Comparison of ENCODE assay signal across 22 cellular contexts in genomic region chr20:36105731-36106226, GRCh38. TPM values are rescaled to one million over a fixed set of nuclear protein-coding genes. Genes with fewer than 3 reads are reported as not detected.
A peak's percentile ranks its signal among the peaks of the same experiment; 100 is the strongest.
DNase-seq lines count a peak whose midpoint lies in the region; ATAC-seq, FAIRE-seq and TF ChIP-seq lines count a peak whose summit lies in the region.
"Had no signal": no experiment of that assay in that cellular context is flagged by ENCODE, and none has a peak within 500 bp of the region (broad histone marks: within the 10 kb centered on the region; RNA-seq: fewer than 3 reads in every experiment).

No MANE protein-coding gene starts in this region.

- H4K20me1 ChIP-seq in HepG2 (ENCODE audit: insufficient read depth, low read length), result no peaks in the 10 kb centered on the region

- H3K9ac ChIP-seq in HepG2 (ENCODE audit: insufficient read depth, low read depth, low read length), result no peak overlapping the region

- POLR2A ChIA-PET in HepG2 (lab: Yijun Ruan, JAX), result no interaction called here

- CTCF ChIA-PET in HepG2 (lab: Yijun Ruan, JAX; ENCODE audit: low intra/inter-chr PET ratio, low total read pairs), result no interaction called here

- no peak overlapping the region for H3K4me2 ChIP-seq in HepG2 (ENCODE audit: low read depth, low read length)

- TF ChIP-seq CTCF in HepG2 (CRISPR knock-in tag; IDR thresholded peaks at IDR 0.05) (peak; percentile 11; the same call in 1 of the 2 replicates), transverse colon (IDR thresholded peaks at IDR 0.05) (no peak)

- no peak overlapping the region for H3K27ac ChIP-seq in HepG2 (ENCODE audit: extremely low read length, insufficient read depth, low read length)
- H3K27ac ChIP-seq in transverse colon, result peak overlapping the region; percentile 71 to 83 (median 80)
- H3K27ac ChIP-seq: C4-2B, gastroesophageal sphincter, SK-N-MC, tibial artery had no signal

- in situ Hi-C loops in HepG2 (cut with HindIII; ENCODE audit: extremely low pct_ligation_motif_present, low pct_unique_long_range_greater_than_20kb) (no loop called here), transverse colon (cut with MboI; ENCODE audit: low pct_ligation_motif_present in 1 of 4, low pct_unique_long_range_greater_than_20kb in 1 of 4, low sequenced_read_pairs in 3 of 4) (no loop called here)

- peak; percentile 46 for DNase-seq in NCI-H2171 treated with DMSO at 0.1 percent for 48 hours (lab: John Stamatoyannopoulos, UW)
- DNase-seq in NCI-H2171 (lab: John Stamatoyannopoulos, UW), result no peak
- DNase-seq in RCC 7860 (ENCODE audit: low spot score), result peak; percentile 28
- no peak for DNase-seq in HepG2 (ENCODE audit: low spot score)
- peak; percentile 65 for DNase-seq in transverse colon
- DNase-seq in NOMO-1 (lab: John Stamatoyannopoulos, UW; ENCODE audit: unreplicated experiment in 2 of 2), result no peak
- DNase-seq in NCI-H510A (lab: John Stamatoyannopoulos, UW), result no peak
- no peak for DNase-seq in NCI-H1436 treated with DMSO at 0.1 percent for 48 hours (lab: John Stamatoyannopoulos, UW)
- DNase-seq: activated CD8-positive, alpha-beta memory T cell treated with anti-CD3 and anti-CD28 coated beads, Interleukin-2, amount 50 U/mL, for 48 hours; activated naive CD4-positive, alpha-beta T cell; KBM-7; midbrain; NCI-H1092 treated with DMSO at 0.1 percent for 48 hours; NCI-H446 treated with DMSO at 0.1 percent for 48 hours; stimulated activated CD4-positive, alpha-beta T cell treated with anti-CD3 and anti-CD28 coated beads, Interleukin-4, amount 100 ng/mL, for 24 hours; T1000; tibial artery had no signal

- H3K36me3 ChIP-seq in HepG2 (replicated peaks in 1 of 2; ENCODE audit: control insufficient read depth in 1 of 2, insufficient read depth in 2 of 2, low read length in 2 of 2) (no peaks in the 10 kb centered on the region), transverse colon (no peaks in the 10 kb centered on the region)
- H3K36me3 ChIP-seq: gastroesophageal sphincter, tibial artery had no signal

- no peak overlapping the region for H3K4me3 ChIP-seq in HepG2 (replicated peaks in 1 of 3; ENCODE audit: insufficient read depth in 1 of 3, low read depth in 2 of 3, low read length in 3 of 3)
- H3K4me3 ChIP-seq in transverse colon, result no peak overlapping the region
- H3K4me3 ChIP-seq: gastroesophageal sphincter, SK-N-MC, tibial artery had no signal

- no peak for TF ChIP-seq POLR2A in HepG2 (IDR thresholded peaks at IDR 0.05; ENCODE audit: insufficient read depth in 1 of 2, low read depth in 2 of 2, low read length in 2 of 2)
- no peak for TF ChIP-seq POLR2A in transverse colon (IDR thresholded peaks at IDR 0.05)

- intact Hi-C loops in HepG2 (cut with micrococcal nuclease; ENCODE audit: unreplicated experiment), result no loop called here
- intact Hi-C loops in transverse colon (cut with DNase I; ENCODE audit: low total_unique reads), result no loop called here

- TF ChIP-seq EP300 in HepG2 (IDR thresholded peaks at IDR 0.05; ENCODE audit: low read depth in 2 of 2, low read length in 2 of 2) (no peak), HepG2 (CRISPR knock-in tag; IDR thresholded peaks at IDR 0.05; ENCODE audit: borderline replicate concordance) (no peak), transverse colon (IDR thresholded peaks at IDR 0.05; ENCODE audit: low read depth) (no peak)

- no peaks in the 10 kb centered on the region for H3K9me3 ChIP-seq in HepG2 (ENCODE audit: low read length)
- H3K9me3 ChIP-seq in transverse colon, result no peaks in the 10 kb centered on the region
- H3K9me3 ChIP-seq: gastroesophageal sphincter, tibial artery had no signal

- H3K79me2 ChIP-seq in HepG2 (ENCODE audit: insufficient read depth, low read length), result no peaks in the 10 kb centered on the region

- BruUV-seq in HepG2 (replicated peaks; lab: Mats Ljungman, UMichigan), result no TSS peak

- ATAC-seq in HepG2, result peak; percentile 62
- ATAC-seq: gastroesophageal sphincter had no signal

- 0% methylated on average over 1 of the region's 1 CpG for WGBS in HepG2 (ENCODE audit: low lambda C conversion rate)
- 25% methylated on average over 1 of the region's 1 CpG; no CpG with 5 or more reads in 1 of the 2 donors for WGBS in transverse colon (ENCODE audit: low coverage in 1 of 2), 2 donors

- FAIRE-seq in RCC 7860 (lab: Jason Lieb, UNC) (peak; percentile 64), HepG2 (lab: Jason Lieb, UNC) (no peak)
- FAIRE-seq: A204.1, colon had no signal

- TF ChIP-seq RAD21 in HepG2 (CRISPR knock-in tag; IDR thresholded peaks at IDR 0.05), result no peak

- no peak overlapping the region for H2AFZ ChIP-seq in HepG2 (ENCODE audit: low read length)

- H3K27me3 ChIP-seq in HepG2 (ENCODE audit: control insufficient read depth in 1 of 2, insufficient read depth in 2 of 2, low read length in 2 of 2) (peaks cover under 1 to 4% of the 10 kb centered on the region in 2 experiments; a peak in 1 of 5 replicates), transverse colon (no peaks in the 10 kb centered on the region)
- H3K27me3 ChIP-seq: gastroesophageal sphincter, tibial artery had no signal

- H3K4me1 ChIP-seq in HepG2 (ENCODE audit: insufficient read depth, low read length) (peaks cover 36% of the 10 kb centered on the region), transverse colon (peaks cover 17 to 61% (median 30%) of the 10 kb centered on the region in 4 donors)
- H3K4me1 ChIP-seq: gastroesophageal sphincter had no signal

TF ChIP-seq in HepG2, 621 proteins besides CTCF, POLR2A, EP300 and RAD21 (continues in another document):
- TF ChIP-seq GZF1 (CRISPR knock-in tag; IDR thresholded peaks at IDR 0.05) (no peak), ZNF564 (CRISPR knock-in tag; IDR thresholded peaks at IDR 0.05) (no peak), JUNB (CRISPR knock-in tag; IDR thresholded peaks at IDR 0.05; ENCODE audit: borderline replicate concordance) (no peak), SPEN (CRISPR knock-in tag; IDR thresholded peaks at IDR 0.05; ENCODE audit: low read depth) (peak; percentile 24; the same call in 1 of the 2 replicates), ZBTB7B (CRISPR knock-in tag; IDR thresholded peaks at IDR 0.05) (no peak), ZNF263 (CRISPR knock-in tag; IDR thresholded peaks at IDR 0.05) (peak; percentile 82), ZNF629 (CRISPR knock-in tag; conservative IDR thresholded peaks at IDR 0.05) (no peak), EED (CRISPR knock-in tag; IDR thresholded peaks at IDR 0.05) (no peak), U2AF1 (optimal IDR thresholded peaks at IDR 0.05; ENCODE audit: low read depth, low read length) (no peak), ZFP36L1 (CRISPR knock-in tag; IDR thresholded peaks at IDR 0.05) (no peak), MXD1 (CRISPR knock-in tag; IDR thresholded peaks at IDR 0.05) (no peak), ZNF556 (CRISPR knock-in tag; IDR thresholded peaks at IDR 0.05; ENCODE audit: borderline replicate concordance) (no peak), ZNF616 (CRISPR knock-in tag; IDR thresholded peaks at IDR 0.05; ENCODE audit: low read depth) (no peak), ETV5 (CRISPR knock-in tag; IDR thresholded peaks at IDR 0.05; ENCODE audit: borderline replicate concordance) (no peak), HMG20B (CRISPR knock-in tag; conservative IDR thresholded peaks at IDR 0.05) (no peak), ARNT (IDR thresholded peaks at IDR 0.05) (no peak), PITX1 (CRISPR knock-in tag; IDR thresholded peaks at IDR 0.05) (0 out of 2 replicates have a peak, but pooled peaks have one; percentile 6), ZFYVE20 (CRISPR knock-in tag; IDR thresholded peaks at IDR 0.05; ENCODE audit: borderline replicate concordance, low read depth) (no peak), SNAPC2 (CRISPR knock-in tag; IDR thresholded peaks at IDR 0.05) (no peak), ZBTB3 (CRISPR knock-in tag; IDR thresholded peaks at IDR 0.05; ENCODE audit: borderline replicate concordance, low read depth) (no peak), ZMYM3 (CRISPR knock-in tag; IDR thresholded peaks at IDR 0.05) (0 out of 2 replicates have a peak, but pooled peaks have one; percentile 61), ZFX (CRISPR knock-in tag; IDR thresholded peaks at IDR 0.05; ENCODE audit: low read depth) (peak; percentile 13; the same call in 1 of the 2 replicates), NFRKB (IDR thresholded peaks at IDR 0.05) (no peak)

RNA-seq across cellular contexts. Expression of gene EPB41L1, which starts 48.8 kb away (rescaled TPM):
- 16.7 and 20.8 TPM in 2 replicates for total RNA-seq in HepG2 (2016; rRNA removed; fragmentation: Illumina TruSeq; extraction: Trizol)
- 17.4 and 17.7 TPM in 2 replicates for total RNA-seq in HepG2 (2016; cell fraction: cytosol; rRNA removed; fragmentation: Illumina TruSeq; extraction: Trizol; ENCODE audit: low read depth)
- total RNA-seq in HepG2 (2016; cell fraction: insoluble cytoplasmic fraction; rRNA removed; fragmentation: Illumina TruSeq; extraction: Trizol), result 14.4 and 18.0 TPM in 2 replicates
- 56.5 and 60.6 TPM in 2 replicates for total RNA-seq in HepG2 (2016; cell fraction: membrane; rRNA removed; fragmentation: Illumina TruSeq; extraction: Trizol)
- 12.9 and 17.3 TPM in 2 replicates for total RNA-seq in HepG2 (2016; cell fraction: nucleus; rRNA removed; fragmentation: Illumina TruSeq; extraction: Trizol)
- 39.0 and 53.0 TPM in 2 replicates for polyA plus RNA-seq in HepG2 (2011; rRNA removed)
- 32.6 and 36.6 TPM in 2 replicates for polyA plus RNA-seq in HepG2 (2011; cell fraction: cytosol; rRNA removed)
- polyA plus RNA-seq in HepG2 (2011; cell fraction: nucleus; rRNA removed), result 28.0 and 46.3 TPM in 2 replicates
- polyA plus RNA-seq in HepG2 (2012), result 66.5 and 66.8 TPM in 2 replicates
- 51.2 and 58.4 TPM in 2 replicates for polyA plus RNA-seq in HepG2 (2016; cell fraction: cytosol; fragmentation: Illumina TruSeq; extraction: Trizol; ENCODE audit: low read depth)
- polyA plus RNA-seq in HepG2 (2016; cell fraction: insoluble cytoplasmic fraction; fragmentation: Illumina TruSeq; extraction: Trizol; ENCODE audit: low read depth), result 34.8 and 53.2 TPM in 2 replicates
- 96.9 and 114 TPM in 2 replicates for polyA plus RNA-seq in HepG2 (2016; cell fraction: membrane; fragmentation: Illumina TruSeq; extraction: Trizol; ENCODE audit: low read depth)
- polyA plus RNA-seq in HepG2 (2016; cell fraction: nucleus; fragmentation: Illumina TruSeq; extraction: Trizol; ENCODE audit: insufficient read depth, low read depth), result 24.4 and 28.5 TPM in 2 replicates
- polyA minus RNA-seq in HepG2 (2011; rRNA and poly(A)+ RNA removed; ENCODE audit: low replicate concordance), result 15.0 and 50.3 TPM in 2 replicates
- polyA minus RNA-seq in HepG2 (2011; cell fraction: cytosol; rRNA and poly(A)+ RNA removed), result 28.8 and 48.7 TPM in 2 replicates
- polyA minus RNA-seq in HepG2 (2011; cell fraction: nucleus; rRNA and poly(A)+ RNA removed), result 20.4 and 20.9 TPM in 2 replicates
- 100 to 1,000 TPM in 1 of 4 donors, 10 to 100 TPM in 3; 36.4 to 167 (median 79.4) TPM for total RNA-seq in transverse colon

Comparison
In these comparisons a context has a peak if more than half of its experiments do, and no peak if none do; other contexts are left out.
1. DNase-seq: peak in NCI-H2171 treated with DMSO at 0.1 percent for 48 hours (single experiment), RCC 7860 (single experiment) and transverse colon (single experiment); none in NCI-H2171 (single experiment), HepG2 (single experiment), NOMO-1 (0 of 2), NCI-H510A (single experiment) and NCI-H1436 treated with DMSO at 0.1 percent for 48 hours (single experiment).